ENCODE assay signal across 1 cellular context in the genomic region with DNA sequence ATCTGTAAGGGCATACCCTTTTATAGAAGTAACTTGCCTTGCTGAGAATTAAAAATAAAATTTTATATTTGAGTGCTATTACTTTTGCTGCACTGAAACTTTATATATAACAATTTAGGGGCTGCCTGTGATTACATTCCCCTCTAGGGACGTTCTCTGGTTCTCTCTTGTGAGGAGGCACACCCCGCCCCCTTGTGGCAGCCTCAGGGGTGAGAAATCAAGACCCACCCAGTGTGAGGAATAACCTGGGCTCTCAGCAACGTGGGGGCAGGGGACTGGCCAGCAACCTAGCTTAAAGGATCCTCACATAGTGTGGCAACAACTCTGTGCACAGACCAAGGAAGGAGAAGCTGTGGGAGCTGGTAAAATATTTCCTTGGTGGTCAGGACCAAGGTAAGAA.
A peak's percentile ranks its signal among the peaks of the same experiment; 100 is the strongest.
TF ChIP-seq lines count a peak whose summit lies in the region.

No MANE protein-coding gene starts in this region.

TF ChIP-seq in K562, 482 proteins besides CTCF, POLR2A, EP300 and RAD21 (continued from another document):
- TF ChIP-seq, protein P1, sequence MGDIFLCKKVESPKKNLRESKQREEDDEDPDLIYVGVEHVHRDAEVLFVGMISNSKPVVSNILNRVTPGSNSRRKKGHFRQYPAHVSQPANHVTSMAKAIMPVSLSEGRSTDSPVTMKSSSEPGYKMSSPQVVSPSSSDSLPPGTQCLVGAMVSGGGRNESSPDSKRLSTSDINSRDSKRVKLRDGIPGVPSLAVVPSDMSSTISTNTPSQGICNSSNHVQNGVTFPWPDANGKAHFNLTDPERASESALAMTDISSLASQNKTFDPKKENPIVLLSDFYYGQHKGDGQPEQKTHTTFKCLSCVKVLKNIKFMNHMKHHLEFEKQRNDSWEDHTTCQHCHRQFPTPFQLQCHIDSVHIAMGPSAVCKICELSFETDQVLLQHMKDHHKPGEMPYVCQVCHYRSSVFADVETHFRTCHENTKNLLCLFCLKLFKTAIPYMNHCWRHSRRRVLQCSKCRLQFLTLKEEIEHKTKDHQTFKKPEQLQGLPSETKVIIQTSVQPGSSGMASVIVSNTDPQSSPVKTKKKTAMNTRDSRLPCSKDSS (IDR thresholded peaks at IDR 0.05; ENCODE audit: low read depth, partially characterized antibody), result no peak
- no peak for TF ChIP-seq POLR2AphosphoS5 (IDR thresholded peaks at IDR 0.05; ENCODE audit: control insufficient read depth, insufficient read depth, low read depth, low read length)
- no peak for TF ChIP-seq NCOA2 (IDR thresholded peaks at IDR 0.05; ENCODE audit: partially characterized antibody in 2 of 2)
- no peak for TF ChIP-seq TAL1 (IDR thresholded peaks at IDR 0.05)
- no peak for TF ChIP-seq C11orf30 (IDR thresholded peaks at IDR 0.05; ENCODE audit: low read depth)
- TF ChIP-seq HSF4 (CRISPR knock-in tag; IDR thresholded peaks at IDR 0.05; ENCODE audit: borderline replicate concordance), result no peak
- no peak for TF ChIP-seq SAFB2 (IDR thresholded peaks at IDR 0.05; ENCODE audit: borderline replicate concordance, low read depth, low read length, severe bottlenecking)
- TF ChIP-seq, protein P2, sequence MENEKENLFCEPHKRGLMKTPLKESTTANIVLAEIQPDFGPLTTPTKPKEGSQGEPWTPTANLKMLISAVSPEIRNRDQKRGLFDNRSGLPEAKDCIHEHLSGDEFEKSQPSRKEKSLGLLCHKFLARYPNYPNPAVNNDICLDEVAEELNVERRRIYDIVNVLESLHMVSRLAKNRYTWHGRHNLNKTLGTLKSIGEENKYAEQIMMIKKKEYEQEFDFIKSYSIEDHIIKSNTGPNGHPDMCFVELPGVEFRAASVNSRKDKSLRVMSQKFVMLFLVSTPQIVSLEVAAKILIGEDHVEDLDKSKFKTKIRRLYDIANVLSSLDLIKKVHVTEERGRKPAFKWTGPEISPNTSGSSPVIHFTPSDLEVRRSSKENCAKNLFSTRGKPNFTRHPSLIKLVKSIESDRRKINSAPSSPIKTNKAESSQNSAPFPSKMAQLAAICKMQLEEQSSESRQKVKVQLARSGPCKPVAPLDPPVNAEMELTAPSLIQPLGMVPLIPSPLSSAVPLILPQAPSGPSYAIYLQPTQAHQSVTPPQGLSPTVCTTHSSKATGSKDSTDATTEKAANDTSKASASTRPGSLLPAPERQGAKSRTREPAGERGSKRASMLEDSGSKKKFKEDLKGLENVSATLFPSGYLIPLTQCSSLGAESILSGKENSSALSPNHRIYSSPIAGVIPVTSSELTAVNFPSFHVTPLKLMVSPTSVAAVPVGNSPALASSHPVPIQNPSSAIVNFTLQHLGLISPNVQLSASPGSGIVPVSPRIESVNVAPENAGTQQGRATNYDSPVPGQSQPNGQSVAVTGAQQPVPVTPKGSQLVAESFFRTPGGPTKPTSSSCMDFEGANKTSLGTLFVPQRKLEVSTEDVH (IDR thresholded peaks at IDR 0.05; ENCODE audit: low read depth, partially characterized antibody), result no peak
- no peak for TF ChIP-seq XRCC4 (IDR thresholded peaks at IDR 0.05; ENCODE audit: extremely low read depth, insufficient read depth, insufficient read length)
- 0 out of 2 replicates have a peak, but pooled peaks have one; percentile 27 for TF ChIP-seq SMC3 (conservative IDR thresholded peaks at IDR 0.05; ENCODE audit: insufficient read depth, low read depth, low read length)
